In the genomic region with DNA sequence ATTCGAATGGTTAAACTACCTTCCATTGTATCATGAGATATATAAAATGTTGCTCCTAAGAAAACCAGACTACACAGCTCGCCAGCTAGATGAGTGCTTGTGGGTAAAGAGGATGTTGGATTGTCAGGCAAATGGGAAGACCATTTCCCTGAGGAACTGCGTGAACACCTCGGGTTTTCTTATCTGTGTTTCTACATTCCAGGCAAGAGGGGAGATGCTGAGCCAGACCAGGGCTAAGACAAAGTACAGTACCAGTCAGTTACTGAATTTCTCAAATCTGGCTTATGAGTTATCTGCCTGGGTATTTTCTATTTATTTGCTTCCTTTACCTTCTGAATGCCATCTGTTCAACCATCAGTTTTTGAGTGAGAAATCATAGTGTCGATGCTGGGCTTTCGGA, we compare ENCODE assay signal across 14 cellular contexts.
DNase-seq lines count a peak whose midpoint lies in the region; ATAC-seq and TF ChIP-seq lines count a peak whose summit lies in the region.
"Had no signal": no experiment of that assay in that cellular context is flagged by ENCODE, and none has a peak within 500 bp of the region (broad histone marks: within the 10 kb centered on the region; RNA-seq: fewer than 3 reads in every experiment).

No MANE protein-coding gene starts in this region.

- H4K20me1 ChIP-seq in GM23338 (replicated peaks; ENCODE audit: insufficient read depth) (no peaks in the 10 kb centered on the region), neural progenitor cell (ENCODE audit: low read depth) (no peaks in the 10 kb centered on the region)
- H4K20me1 ChIP-seq: BLaER1 had no signal

- WGBS in spleen, 5 donors: 76 to 92% (median 85%) methylated on average over 6 of the region's 6 CpGs

- H3K9ac ChIP-seq in neural progenitor cell: no peak overlapping the region
- H3K9ac ChIP-seq: BLaER1 had no signal

- no peaks in the 10 kb centered on the region; the same call in 2 of the 3 replicates for H3K9me3 Mint-ChIP-seq in GM23338
- no peaks in the 10 kb centered on the region for H3K9me3 Mint-ChIP-seq in neural progenitor cell

- H3K36me3 Mint-ChIP-seq in GM23338 (ENCODE audit: low read depth) (peaks cover 4% of the 10 kb centered on the region; the same call in 2 of the 3 replicates), neural progenitor cell (no peaks in the 10 kb centered on the region)
- H3K36me3 Mint-ChIP-seq: CD14-positive monocyte; CD4-positive, alpha-beta memory T cell had no signal

- intact Hi-C loops in left colon (cut with DNase I, micrococcal nuclease) (loop anchor here in 1 of 2 donors (10.0 kb wide), 1 partner anchor 515 kb away; no protein-coding TSS in a partner anchor), spleen (cut with DNase I; ENCODE audit: low total_unique reads) (no loop called here)

- DNase-seq in GM23338 (ENCODE audit: low spot score): no peak
- DNase-seq in amniotic epithelial cell (ENCODE audit: low read depth): peak; percentile 80
- peak; percentile 17 for DNase-seq in fibroblast of pulmonary artery (ENCODE audit: low read depth)
- DNase-seq in neural progenitor cell (ENCODE audit: low spot score): no peak
- no peak for DNase-seq in left colon
- DNase-seq in NCI-H345 treated with DMSO at 0.1 percent for 48 hours (lab: John Stamatoyannopoulos, UW; ENCODE audit: unreplicated experiment): no peak
- DNase-seq in spleen: no peak
- DNase-seq: 8988T; CD4-positive, alpha-beta memory T cell; DMS79 treated with DMSO at 0.1 percent for 48 hours; GF-D8 had no signal

- H3K27ac Mint-ChIP-seq in GM23338 (no peak overlapping the region), neural progenitor cell (no peak overlapping the region)
- H3K27ac Mint-ChIP-seq: CD14-positive monocyte; CD4-positive, alpha-beta memory T cell had no signal

- H3K27ac ChIP-seq in GM23338 (ENCODE audit: low read depth) (peak overlapping the region; percentile 15; the same call in 1 of the 2 replicates), neural progenitor cell (no peak overlapping the region), spleen (no peak overlapping the region)
- H3K27ac ChIP-seq: BLaER1 had no signal

- peaks cover 18% of the 10 kb centered on the region for H3K4me1 Mint-ChIP-seq in GM23338
- no peaks in the 10 kb centered on the region for H3K4me1 Mint-ChIP-seq in neural progenitor cell
- H3K4me1 Mint-ChIP-seq: CD4-positive, alpha-beta memory T cell had no signal

- no peak overlapping the region for H3K4me2 ChIP-seq in GM23338
- no peak overlapping the region for H3K4me2 ChIP-seq in neural progenitor cell
- H3K4me2 ChIP-seq: BLaER1 had no signal

- TF ChIP-seq POLR2A in spleen (IDR thresholded peaks at IDR 0.05): no peak

- TF ChIP-seq CTCF in GM23338 (conservative IDR thresholded peaks at IDR 0.05; ENCODE audit: low read depth in 2 of 2) (no peak), fibroblast of pulmonary artery (IDR thresholded peaks at IDR 0.05; ENCODE audit: low read length, missing control alignments) (no peak), neural progenitor cell (IDR thresholded peaks at IDR 0.05) (no peak), spleen (IDR thresholded peaks at IDR 0.05 in 8 of 11, conservative IDR thresholded peaks at IDR 0.05 in 3 of 11) (no peak)

- H3K79me2 ChIP-seq in GM23338 (replicated peaks; ENCODE audit: insufficient read depth) (no peaks in the 10 kb centered on the region), neural progenitor cell (ENCODE audit: low read depth) (no peaks in the 10 kb centered on the region)

- no peak overlapping the region for H3K4me3 ChIP-seq in GM23338
- no peak overlapping the region for H3K4me3 ChIP-seq in fibroblast of pulmonary artery (replicated peaks; ENCODE audit: low read depth, low read length)
- no peak overlapping the region for H3K4me3 ChIP-seq in neural progenitor cell
- no peak overlapping the region for H3K4me3 ChIP-seq in spleen
- H3K4me3 ChIP-seq: BLaER1, HAP-1 had no signal

- ATAC-seq in GM23338 (no peak), left colon (no peak)

- no peaks in the 10 kb centered on the region for H3K27me3 Mint-ChIP-seq in GM23338 (ENCODE audit: insufficient read depth, low read depth, poor library complexity)
- no peaks in the 10 kb centered on the region for H3K27me3 Mint-ChIP-seq in neural progenitor cell (ENCODE audit: insufficient read depth, low read depth)

- H3K9me2 ChIP-seq in GM23338 (ENCODE audit: insufficient read depth): no peaks in the 10 kb centered on the region

- H3K9me3 ChIP-seq in neural progenitor cell (ENCODE audit: low read depth) (no peaks in the 10 kb centered on the region), spleen (no peaks in the 10 kb centered on the region)
- H3K9me3 ChIP-seq: BLaER1, HAP-1 had no signal

- H3K4me3 Mint-ChIP-seq in GM23338 (no peak overlapping the region), neural progenitor cell (no peak overlapping the region)
- H3K4me3 Mint-ChIP-seq: CD14-positive monocyte; CD4-positive, alpha-beta memory T cell had no signal

- H3K4me1 ChIP-seq in GM23338 (ENCODE audit: insufficient read depth): peaks cover 32% of the 10 kb centered on the region
- H3K4me1 ChIP-seq in neural progenitor cell: no peaks in the 10 kb centered on the region
- peaks cover 0 to 7% (median 0%) of the 10 kb centered on the region in 6 donors for H3K4me1 ChIP-seq in spleen
- H3K4me1 ChIP-seq: BLaER1, HAP-1 had no signal

- H2AFZ ChIP-seq in GM23338 (peak overlapping the region; percentile 33; the same call in 1 of the 2 replicates), neural progenitor cell (replicated peaks) (peak overlapping the region; percentile 79)

- H3K27me3 ChIP-seq in GM23338 (ENCODE audit: insufficient read depth) (no peaks in the 10 kb centered on the region), neural progenitor cell (no peaks in the 10 kb centered on the region), spleen (replicated peaks in 1 of 7) (no peaks in the 10 kb centered on the region)
- H3K27me3 ChIP-seq: BLaER1 had no signal

- H3F3A ChIP-seq in GM23338 (replicated peaks; ENCODE audit: low read depth) (no peaks in the 10 kb centered on the region), neural progenitor cell (ENCODE audit: low read depth) (no peaks in the 10 kb centered on the region)

- H3K36me3 ChIP-seq in GM23338 (ENCODE audit: insufficient read depth) (no peaks in the 10 kb centered on the region), neural progenitor cell (no peaks in the 10 kb centered on the region), spleen (no peaks in the 10 kb centered on the region)
- H3K36me3 ChIP-seq: BLaER1, HAP-1 had no signal

TF ChIP-seq in GM23338, 12 proteins besides CTCF, POLR2A, EP300 and RAD21:
- TF ChIP-seq STAT1 (IDR thresholded peaks at IDR 0.05; ENCODE audit: unreplicated experiment) (no peak), ZNF331 (CRISPR knock-in tag; IDR thresholded peaks at IDR 0.05; ENCODE audit: low read depth) (no peak), POLR2AphosphoS5 (IDR thresholded peaks at IDR 0.05; ENCODE audit: low read depth) (no peak), ZNF114 (CRISPR knock-in tag; IDR thresholded peaks at IDR 0.05) (no peak), EZH2phosphoT487 (IDR thresholded peaks at IDR 0.05; ENCODE audit: unreplicated experiment) (no peak)
- TF ChIP-seq, protein P1, sequence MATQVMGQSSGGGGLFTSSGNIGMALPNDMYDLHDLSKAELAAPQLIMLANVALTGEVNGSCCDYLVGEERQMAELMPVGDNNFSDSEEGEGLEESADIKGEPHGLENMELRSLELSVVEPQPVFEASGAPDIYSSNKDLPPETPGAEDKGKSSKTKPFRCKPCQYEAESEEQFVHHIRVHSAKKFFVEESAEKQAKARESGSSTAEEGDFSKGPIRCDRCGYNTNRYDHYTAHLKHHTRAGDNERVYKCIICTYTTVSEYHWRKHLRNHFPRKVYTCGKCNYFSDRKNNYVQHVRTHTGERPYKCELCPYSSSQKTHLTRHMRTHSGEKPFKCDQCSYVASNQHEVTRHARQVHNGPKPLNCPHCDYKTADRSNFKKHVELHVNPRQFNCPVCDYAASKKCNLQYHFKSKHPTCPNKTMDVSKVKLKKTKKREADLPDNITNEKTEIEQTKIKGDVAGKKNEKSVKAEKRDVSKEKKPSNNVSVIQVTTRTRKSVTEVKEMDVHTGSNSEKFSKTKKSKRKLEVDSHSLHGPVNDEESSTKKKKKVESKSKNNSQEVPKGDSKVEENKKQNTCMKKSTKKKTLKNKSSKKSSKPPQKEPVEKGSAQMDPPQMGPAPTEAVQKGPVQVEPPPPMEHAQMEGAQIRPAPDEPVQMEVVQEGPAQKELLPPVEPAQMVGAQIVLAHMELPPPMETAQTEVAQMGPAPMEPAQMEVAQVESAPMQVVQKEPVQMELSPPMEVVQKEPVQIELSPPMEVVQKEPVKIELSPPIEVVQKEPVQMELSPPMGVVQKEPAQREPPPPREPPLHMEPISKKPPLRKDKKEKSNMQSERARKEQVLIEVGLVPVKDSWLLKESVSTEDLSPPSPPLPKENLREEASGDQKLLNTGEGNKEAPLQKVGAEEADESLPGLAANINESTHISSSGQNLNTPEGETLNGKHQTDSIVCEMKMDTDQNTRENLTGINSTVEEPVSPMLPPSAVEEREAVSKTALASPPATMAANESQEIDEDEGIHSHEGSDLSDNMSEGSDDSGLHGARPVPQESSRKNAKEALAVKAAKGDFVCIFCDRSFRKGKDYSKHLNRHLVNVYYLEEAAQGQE (IDR thresholded peaks at IDR 0.05; ENCODE audit: unreplicated experiment): no peak
- TF ChIP-seq, protein P2, sequence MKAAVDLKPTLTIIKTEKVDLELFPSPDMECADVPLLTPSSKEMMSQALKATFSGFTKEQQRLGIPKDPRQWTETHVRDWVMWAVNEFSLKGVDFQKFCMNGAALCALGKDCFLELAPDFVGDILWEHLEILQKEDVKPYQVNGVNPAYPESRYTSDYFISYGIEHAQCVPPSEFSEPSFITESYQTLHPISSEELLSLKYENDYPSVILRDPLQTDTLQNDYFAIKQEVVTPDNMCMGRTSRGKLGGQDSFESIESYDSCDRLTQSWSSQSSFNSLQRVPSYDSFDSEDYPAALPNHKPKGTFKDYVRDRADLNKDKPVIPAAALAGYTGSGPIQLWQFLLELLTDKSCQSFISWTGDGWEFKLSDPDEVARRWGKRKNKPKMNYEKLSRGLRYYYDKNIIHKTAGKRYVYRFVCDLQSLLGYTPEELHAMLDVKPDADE (IDR thresholded peaks at IDR 0.05): no peak

Comparison
In these comparisons a context has a peak if more than half of its experiments do, and no peak if none do; other contexts are left out.
1. DNase-seq: peak in amniotic epithelial cell (single experiment) and fibroblast of pulmonary artery (single experiment); none in GM23338 (single experiment), neural progenitor cell (single experiment), left colon (0 of 2), NCI-H345 treated with DMSO at 0.1 percent for 48 hours (single experiment) and spleen (single experiment).